In the genomic region with DNA sequence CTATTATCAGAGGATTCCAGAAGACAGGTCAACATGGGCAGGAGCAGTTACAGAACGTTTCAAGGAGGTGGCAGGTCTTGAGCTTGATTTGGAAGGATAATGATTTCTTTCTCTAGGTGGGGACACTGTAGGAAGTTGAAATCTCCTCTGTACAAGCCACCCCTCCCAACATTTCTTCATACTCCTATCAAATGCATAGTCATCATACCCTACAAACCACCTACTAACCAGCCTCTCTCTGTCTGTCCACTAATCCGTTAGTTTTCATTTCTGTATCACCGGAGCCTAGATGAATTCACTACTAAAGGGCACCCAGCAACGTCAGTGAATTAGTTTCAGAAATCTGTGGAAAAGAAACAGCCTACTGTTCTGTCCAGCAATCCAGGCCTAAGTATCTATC, we compare ENCODE assay signal across 20 cellular contexts. TPM values are rescaled to one million over a fixed set of nuclear protein-coding genes. Genes with fewer than 3 reads are reported as not detected.
A peak's percentile ranks its signal among the peaks of the same experiment; 100 is the strongest.
DNase-seq lines count a peak whose midpoint lies in the region; ATAC-seq and TF ChIP-seq lines count a peak whose summit lies in the region.
"Had no signal": no experiment of that assay in that cellular context is flagged by ENCODE, and none has a peak within 500 bp of the region (broad histone marks: within the 10 kb centered on the region; RNA-seq: fewer than 3 reads in every experiment).

No MANE protein-coding gene starts in this region.

- H3K27ac ChIP-seq in CD8-positive, alpha-beta memory T cell (ENCODE audit: low read depth, low read length): peak overlapping the region; percentile 12
- no peak overlapping the region for H3K27ac ChIP-seq in duodenal mucosa (ENCODE audit: low read depth, low read length)
- H3K27ac ChIP-seq: BLaER1 treated with 17β-estradiol and CSF1 and Interleukin-3, amounts not matched to agents 10 nM and 100 nM; esophagus squamous epithelium; tibial nerve; WERI-Rb-1 had no signal

- H3K4me1 ChIP-seq in CD8-positive, alpha-beta memory T cell (ENCODE audit: insufficient read depth, low read length): peaks cover 19% of the 10 kb centered on the region
- H3K4me1 ChIP-seq in duodenal mucosa (ENCODE audit: control insufficient read depth in 1 of 2, insufficient read depth in 2 of 2, low read length in 2 of 2): peaks cover 23 to 26% of the 10 kb centered on the region in 2 donors

- H3K36me3 Mint-ChIP-seq in CD8-positive, alpha-beta memory T cell: peaks cover 0 to 9% (median 0%) of the 10 kb centered on the region in 3 donors
- H3K36me3 Mint-ChIP-seq in IgD-negative memory B cell: no peaks in the 10 kb centered on the region
- H3K36me3 Mint-ChIP-seq in nephron (ENCODE audit: low read depth): peaks cover 7% of the 10 kb centered on the region

- CTCF ChIA-PET in CD8-positive, alpha-beta memory T cell (lab: Charles Lee): no interaction called here

- no peaks in the 10 kb centered on the region for H3K36me3 ChIP-seq in CD8-positive, alpha-beta memory T cell (ENCODE audit: insufficient read depth, low read length)
- no peaks in the 10 kb centered on the region for H3K36me3 ChIP-seq in duodenal mucosa (ENCODE audit: control insufficient read depth in 1 of 2, insufficient read depth in 2 of 2, low read length in 2 of 2)
- H3K36me3 ChIP-seq: esophagus squamous epithelium, MG63, tibial nerve, WERI-Rb-1 had no signal

- no peak overlapping the region for H3K4me3 ChIP-seq in CD8-positive, alpha-beta memory T cell (ENCODE audit: low read length)
- peak overlapping the region; percentile 98 to 100 for H3K4me3 ChIP-seq in duodenal mucosa (ENCODE audit: low read depth in 1 of 2, low read length in 2 of 2)
- H3K4me3 ChIP-seq: MG63 had no signal

- H3K27ac Mint-ChIP-seq in CD8-positive, alpha-beta memory T cell: peak overlapping the region in 2 of 8 donors; percentile 32 to 40
- no peak overlapping the region for H3K27ac Mint-ChIP-seq in IgD-negative memory B cell
- H3K27ac Mint-ChIP-seq in nephron: peak overlapping the region in 1 of 3 experiments; percentile 14
- H3K27ac Mint-ChIP-seq: dendritic cell treated with granulocyte-macrophage colony-stimulating factor and Interleukin-4, amounts not matched to agents 40 ng/mL and 50 ng/mL, for 4 days; stimulated activated naive B cell treated with anti-CD40 and anti-IgM and Interleukin-4, amounts not matched to agents 10 μg/mL and 1 μg/mL and 100 μg/mL, for 72 hours had no signal

- POLR2A ChIA-PET in CD8-positive, alpha-beta memory T cell (lab: Charles Lee): no interaction called here

- H3K4me3 Mint-ChIP-seq in CD8-positive, alpha-beta memory T cell: peak overlapping the region in 6 of 7 donors; percentile 13 to 100 (median 41)
- H3K4me3 Mint-ChIP-seq in IgD-negative memory B cell (peak overlapping the region in 3 of 4 donors; percentile 5 to 97 (median 15)), nephron (peak overlapping the region; percentile 92 to 100 (median 99))
- H3K4me3 Mint-ChIP-seq: dendritic cell treated with granulocyte-macrophage colony-stimulating factor and Interleukin-4, amounts not matched to agents 40 ng/mL and 50 ng/mL, for 4 days had no signal

- no peak for ATAC-seq in HG03342 (IDR thresholded peaks at IDR 0.05; ENCODE audit: unreplicated experiment)
- ATAC-seq: stimulated activated naive B cell treated with anti-CD40 and anti-IgM and Interleukin-4, amounts not matched to agents 10 μg/mL and 1 μg/mL and 100 μg/mL, for 72 hours had no signal

- H3K9me3 Mint-ChIP-seq in CD8-positive, alpha-beta memory T cell: no peaks in the 10 kb centered on the region
- H3K9me3 Mint-ChIP-seq in IgD-negative memory B cell (no peaks in the 10 kb centered on the region), nephron (no peaks in the 10 kb centered on the region)
- H3K9me3 Mint-ChIP-seq: dendritic cell treated with granulocyte-macrophage colony-stimulating factor and Interleukin-4, amounts not matched to agents 40 ng/mL and 50 ng/mL, for 4 days; stimulated activated naive B cell treated with anti-CD40 and anti-IgM and Interleukin-4, amounts not matched to agents 10 μg/mL and 1 μg/mL and 100 μg/mL, for 72 hours had no signal

- TF ChIP-seq CTCF in nephron (IDR thresholded peaks at IDR 0.05; ENCODE audit: unreplicated experiment in 3 of 3): no peak

- H3K9me3 ChIP-seq in CD8-positive, alpha-beta memory T cell (ENCODE audit: low read length): no peaks in the 10 kb centered on the region
- no peaks in the 10 kb centered on the region for H3K9me3 ChIP-seq in duodenal mucosa (ENCODE audit: control insufficient read depth in 1 of 2, low read length in 2 of 2)
- H3K9me3 ChIP-seq: esophagus squamous epithelium, MG63, tibial nerve had no signal

- peaks cover 18 to 28% (median 25%) of the 10 kb centered on the region in 3 donors for H3K4me1 Mint-ChIP-seq in CD8-positive, alpha-beta memory T cell
- H3K4me1 Mint-ChIP-seq in IgD-negative memory B cell (peaks cover 11 to 14% (median 14%) of the 10 kb centered on the region in 3 donors), nephron (peaks cover 23% of the 10 kb centered on the region)

- no peak for DNase-seq in CD8-positive, alpha-beta memory T cell
- DNase-seq in T-helper 9 cell: no peak
- DNase-seq in activated effector memory CD4-positive, alpha-beta T cell treated with anti-CD3 and anti-CD28 coated beads, Interleukin-2, amount 50 U/mL, for 16 hours: no peak
- DNase-seq: activated naive CD4-positive, alpha-beta T cell treated with Interleukin-2 at 50 U/mL for 16 hours; esophagus squamous epithelium; head of caudate nucleus; MG63; midbrain; NCI-H1930; NCI-H526; stimulated activated CD4-positive, alpha-beta T cell treated with anti-CD3 and anti-CD28 coated beads, Interleukin-12 subunit alpha, Interleukin-12 subunit beta, amount 100 ng/mL, for 4 hours; stimulated activated naive B cell treated with anti-CD40 and anti-IgM and Interleukin-4, amounts not matched to agents 10 μg/mL and 1 μg/mL and 100 μg/mL, for 72 hours; WERI-Rb-1 had no signal

- H3K9ac ChIP-seq in duodenal mucosa (ENCODE audit: low read depth in 1 of 2, low read length in 2 of 2): no peak overlapping the region
- H3K9ac ChIP-seq: BLaER1 treated with 17β-estradiol and CSF1 and Interleukin-3, amounts not matched to agents 10 nM and 100 nM had no signal

- H3K27me3 ChIP-seq in CD8-positive, alpha-beta memory T cell (ENCODE audit: insufficient read depth, low read length, poor library complexity, severe bottlenecking): peaks cover 4% of the 10 kb centered on the region
- H3K27me3 ChIP-seq in duodenal mucosa (ENCODE audit: control insufficient read depth in 1 of 2, insufficient read depth in 2 of 2, low read length in 2 of 2): peaks cover 0 to 8% of the 10 kb centered on the region in 2 donors
- H3K27me3 ChIP-seq: tibial nerve had no signal

- peaks cover 10 to 34% of the 10 kb centered on the region in 2 donors for H3K27me3 Mint-ChIP-seq in CD8-positive, alpha-beta memory T cell
- H3K27me3 Mint-ChIP-seq in IgD-negative memory B cell (peaks cover 16% of the 10 kb centered on the region), nephron (ENCODE audit: low read depth) (no peaks in the 10 kb centered on the region)

RNA-seq across cellular contexts. Expression of a gene that starts 1.3 kb away (rescaled TPM):
- total RNA-seq in CD8-positive, alpha-beta memory T cell: 1 to 10 TPM; 1.1 to 1.2 TPM
- 0.18 TPM for polyA plus RNA-seq in CD8-positive, alpha-beta memory T cell
- polyA plus RNA-seq in IgD-negative memory B cell: not detected

RNA-seq across cellular contexts. Expression of a gene that starts 2.2 kb away (rescaled TPM):
- 10 to 100 TPM; 30.3 to 32.5 TPM for total RNA-seq in CD8-positive, alpha-beta memory T cell
- 28.7 TPM for polyA plus RNA-seq in CD8-positive, alpha-beta memory T cell
- polyA plus RNA-seq in IgD-negative memory B cell: 25.7 TPM

RNA-seq across cellular contexts. Expression of a gene that starts 14.5 kb away (rescaled TPM):
- 10 to 100 TPM; 11.4 to 13.3 TPM for total RNA-seq in CD8-positive, alpha-beta memory T cell
- polyA plus RNA-seq in CD8-positive, alpha-beta memory T cell: 3.3 TPM
- polyA plus RNA-seq in IgD-negative memory B cell: 1.9 TPM

Comparison
In these comparisons a context has a peak if more than half of its experiments do, and no peak if none do; other contexts are left out.
1. H3K4me3 Mint-ChIP-seq: peak in every context shown above with its lines; median percentile 99 in nephron; 41 in CD8-positive, alpha-beta memory T cell; 15 in IgD-negative memory B cell.